In genomic region chr9:100322954-100323536, GRCh38 we compare ENCODE assay signal across 8 cellular contexts. TPM values are rescaled to one million over a fixed set of nuclear protein-coding genes. Genes with fewer than 3 reads are reported as not detected.
DNase-seq lines count a peak whose midpoint lies in the region; ATAC-seq and TF ChIP-seq lines count a peak whose summit lies in the region.

No MANE protein-coding gene starts in this region.

- H3K36me3 Mint-ChIP-seq in activated CD4-positive, alpha-beta T cell treated with anti-CD3 and anti-CD28 coated beads, Interleukin-2, amount 10 ng/mL, durations not matched to agents 7 days and 5 days (ENCODE audit: low read depth), result peaks cover 27% of the 10 kb centered on the region

- H3K4me1 Mint-ChIP-seq in activated CD4-positive, alpha-beta T cell treated with anti-CD3 and anti-CD28 coated beads, Interleukin-2, amount 10 ng/mL, durations not matched to agents 7 days and 5 days, result peaks cover 6% of the 10 kb centered on the region

- no peaks in the 10 kb centered on the region for H3K79me2 ChIP-seq in smooth muscle cell (ENCODE audit: low read depth)

- intact Hi-C loops in left ventricle myocardium inferior (cut with micrococcal nuclease), result loop anchor here (5.0 kb wide), 1 partner anchor 291 kb away; no protein-coding TSS in a partner anchor

- H3K4me3 Mint-ChIP-seq in activated CD4-positive, alpha-beta T cell treated with anti-CD3 and anti-CD28 coated beads, Interleukin-2, amount 10 ng/mL, durations not matched to agents 7 days and 5 days, result no peak overlapping the region

- no peaks in the 10 kb centered on the region for H3K27me3 Mint-ChIP-seq in activated CD4-positive, alpha-beta T cell treated with anti-CD3 and anti-CD28 coated beads, Interleukin-2, amount 10 ng/mL, durations not matched to agents 7 days and 5 days

- no peak overlapping the region for H2AFZ ChIP-seq in smooth muscle cell (ENCODE audit: low read depth)

- ATAC-seq in HG03280 (IDR thresholded peaks at IDR 0.05; ENCODE audit: unreplicated experiment) (no peak), GM19035 (IDR thresholded peaks at IDR 0.05; ENCODE audit: unreplicated experiment) (no peak)

- H3K9me3 ChIP-seq in left ventricle myocardium inferior (replicated peaks), result no peaks in the 10 kb centered on the region
- no peaks in the 10 kb centered on the region for H3K9me3 ChIP-seq in smooth muscle cell (replicated peaks; ENCODE audit: low read depth)

- DNase-seq in AML-193 (lab: John Stamatoyannopoulos, UW), result peak; percentile 27 to 46
- peak; percentile 16 for DNase-seq in GM10266 (ENCODE audit: extremely low spot score)
- DNase-seq in NCI-H1694 (lab: John Stamatoyannopoulos, UW), result peak; percentile 15
- peak; percentile 34 for DNase-seq in activated CD4-positive, alpha-beta T cell treated with anti-CD3 and anti-CD28 coated beads, Interleukin-2, amount 10 ng/mL, durations not matched to agents 7 days and 5 days
- no peak for DNase-seq in left ventricle myocardium inferior
- no peak for DNase-seq in smooth muscle cell (lab: John Stamatoyannopoulos, UW; ENCODE audit: unreplicated experiment)

- no peak overlapping the region for H3K9ac ChIP-seq in smooth muscle cell (ENCODE audit: low read depth)

- H3K9me3 Mint-ChIP-seq in activated CD4-positive, alpha-beta T cell treated with anti-CD3 and anti-CD28 coated beads, Interleukin-2, amount 10 ng/mL, durations not matched to agents 7 days and 5 days, result no peaks in the 10 kb centered on the region

- no peak overlapping the region for H3K27ac ChIP-seq in left ventricle myocardium inferior (replicated peaks)
- no peak overlapping the region for H3K27ac ChIP-seq in smooth muscle cell (ENCODE audit: low read depth)

- H3K4me3 ChIP-seq in left ventricle myocardium inferior (no peak overlapping the region), smooth muscle cell (no peak overlapping the region)

- H3K27ac Mint-ChIP-seq in activated CD4-positive, alpha-beta T cell treated with anti-CD3 and anti-CD28 coated beads, Interleukin-2, amount 10 ng/mL, durations not matched to agents 7 days and 5 days, result no peak overlapping the region

- peaks cover 4% of the 10 kb centered on the region for H4K20me1 ChIP-seq in smooth muscle cell (ENCODE audit: low read depth)

- H3K36me3 ChIP-seq in left ventricle myocardium inferior, result peaks cover 50% of the 10 kb centered on the region
- H3K36me3 ChIP-seq in smooth muscle cell (ENCODE audit: low read depth), result peaks cover 13% of the 10 kb centered on the region

- H3K27me3 ChIP-seq in left ventricle myocardium inferior (ENCODE audit: low read depth) (no peaks in the 10 kb centered on the region), smooth muscle cell (ENCODE audit: low read depth) (no peaks in the 10 kb centered on the region)

- peaks cover 3% of the 10 kb centered on the region for H3F3A ChIP-seq in smooth muscle cell (ENCODE audit: low read depth)

- CTCF ChIA-PET in activated CD4-positive, alpha-beta T cell treated with anti-CD3 and anti-CD28 coated beads, Interleukin-2, amount 10 ng/mL, durations not matched to agents 7 days and 5 days (lab: Charles Lee), result interaction anchor here (0.7 to 1.6 kb wide), 4 partner anchors 16 to 706 kb away, joined by 3 to 4 read pairs (median 4); no protein-coding TSS in a partner anchor

- no peak overlapping the region for H3K4me2 ChIP-seq in smooth muscle cell

- WGBS in smooth muscle cell (ENCODE audit: low lambda C conversion rate), result 69% methylated on average over 3 of the region's 3 CpGs

- TF ChIP-seq CTCF in GM10266 (IDR thresholded peaks at IDR 0.05; ENCODE audit: control insufficient read depth, insufficient read depth, low read depth, missing control alignments) (peak; percentile 63), left ventricle myocardium inferior (IDR thresholded peaks at IDR 0.05; ENCODE audit: borderline replicate concordance) (peak; percentile 72), smooth muscle cell (IDR thresholded peaks at IDR 0.05; ENCODE audit: borderline replicate concordance, insufficient read depth, poor library complexity, severe bottlenecking) (peak; percentile 66)

- H3K4me1 ChIP-seq in left ventricle myocardium inferior (no peaks in the 10 kb centered on the region), smooth muscle cell (ENCODE audit: low read depth) (no peaks in the 10 kb centered on the region)

- POLR2A ChIA-PET in activated CD4-positive, alpha-beta T cell treated with anti-CD3 and anti-CD28 coated beads, Interleukin-2, amount 10 ng/mL, durations not matched to agents 7 days and 5 days (lab: Charles Lee), result no interaction called here

RNA-seq across cellular contexts. Expression of gene TEX10, which starts 29.7 kb away (rescaled TPM):
- total RNA-seq in activated CD4-positive, alpha-beta T cell treated with anti-CD3 and anti-CD28 coated beads, Interleukin-2, amount 10 ng/mL, durations not matched to agents 7 days and 5 days, result 10 to 100 TPM; 18.5 to 20.1 TPM
- 7.7 TPM for total RNA-seq in left ventricle myocardium inferior
- 29.2 and 30.5 TPM in 2 replicates for total RNA-seq in smooth muscle cell
- polyA plus RNA-seq in smooth muscle cell, result 13.5 and 16.3 TPM in 2 replicates

Comparison
In these comparisons a context has a peak if more than half of its experiments do, and no peak if none do; other contexts are left out.
1. DNase-seq: peak in AML-193 (2 of 2), GM10266 (single experiment), NCI-H1694 (single experiment) and activated CD4-positive, alpha-beta T cell treated with anti-CD3 and anti-CD28 coated beads, Interleukin-2, amount 10 ng/mL, durations not matched to agents 7 days and 5 days (single experiment); none in left ventricle myocardium inferior (single experiment) and smooth muscle cell (single experiment).
2. Peak in every context shown above with its lines, with median percentiles within 50 percentile points of each other: CTCF ChIP-seq.